In genomic region chr9:6006968-6007769, GRCh38 we compare ENCODE assay signal across 8 cellular contexts. TPM values are rescaled to one million over a fixed set of nuclear protein-coding genes. Genes with fewer than 3 reads are reported as not detected.
DNase-seq lines count a peak whose midpoint lies in the region; TF ChIP-seq lines count a peak whose summit lies in the region.

No MANE protein-coding gene starts in this region.

- H4K20me1 ChIP-seq in Loucy (ENCODE audit: insufficient read depth, low read length, poor library complexity, severe bottlenecking), result peaks cover 63% of the 10 kb centered on the region

- H3K36me3 ChIP-seq in HAP-1 (replicated peaks) (0 out of 2 replicates have a peak, but pooled peaks cover 2% of the 10 kb centered on the region), Loucy (ENCODE audit: insufficient read depth, low read length) (no peaks in the 10 kb centered on the region), neuron (ENCODE audit: insufficient read depth, low read length) (peaks cover 9% of the 10 kb centered on the region), stomach (peaks cover 0 to 17% (median 11%) of the 10 kb centered on the region in 4 donors)

- peak overlapping the region; percentile 79 for H3K9ac ChIP-seq in Loucy (ENCODE audit: low read depth, low read length, poor library complexity, severe bottlenecking)

- H3K9me3 ChIP-seq in HAP-1, result no peaks in the 10 kb centered on the region
- no peaks in the 10 kb centered on the region for H3K9me3 ChIP-seq in Loucy (ENCODE audit: insufficient read depth, low read depth, low read length)
- no peaks in the 10 kb centered on the region for H3K9me3 ChIP-seq in neuron (ENCODE audit: low read length)
- H3K9me3 ChIP-seq in stomach, result no peaks in the 10 kb centered on the region

- TF ChIP-seq EP300 in stomach (IDR thresholded peaks at IDR 0.05), result no peak

- H3K4me2 ChIP-seq in Loucy (ENCODE audit: low read depth, low read length, poor library complexity, severe bottlenecking), result peak overlapping the region; percentile 85

- H3K27me3 ChIP-seq in HAP-1 (ENCODE audit: low read depth) (no peaks in the 10 kb centered on the region), Loucy (ENCODE audit: insufficient read depth, low read length, poor library complexity, severe bottlenecking) (no peaks in the 10 kb centered on the region), neuron (ENCODE audit: insufficient read depth, low read length) (no peaks in the 10 kb centered on the region), stomach (no peaks in the 10 kb centered on the region)

- H3K4me1 ChIP-seq in HAP-1, result peaks cover 17% of the 10 kb centered on the region
- peaks cover 56% of the 10 kb centered on the region for H3K4me1 ChIP-seq in Loucy (ENCODE audit: insufficient read depth, low read length, poor library complexity, severe bottlenecking)
- peaks cover 31% of the 10 kb centered on the region for H3K4me1 ChIP-seq in neuron (ENCODE audit: insufficient read depth, low read length)
- peaks cover 12 to 72% (median 44%) of the 10 kb centered on the region in 4 donors for H3K4me1 ChIP-seq in stomach

- DNase-seq in ELF-1 (ENCODE audit: low read depth, low spot score) (peak; percentile 95), HAP-1 (ENCODE audit: low spot score in 2 of 2) (peak; percentile 88 to 98), SHP77 treated with DMSO at 0.1 percent for 48 hours (lab: John Stamatoyannopoulos, UW) (peak; percentile 13), activated gamma-delta T cell (lab: John Stamatoyannopoulos, UW) (peak; percentile 89), foreskin fibroblast (peak; percentile 82 to 95), stomach (peak; percentile 88)

- H3K9me2 ChIP-seq in Loucy (replicated peaks; ENCODE audit: low read depth, low read length), result no peaks in the 10 kb centered on the region

- in situ Hi-C loops in HAP-1 (cut with MboI; ENCODE audit: low sequenced_read_pairs), result no loop called here

- H2AFZ ChIP-seq in Loucy (ENCODE audit: low read length) (peak overlapping the region; percentile 68), neuron (ENCODE audit: low read depth, low read length) (peak overlapping the region; percentile 62)

- 0 to 1% (median 1%) methylated on average over 31 to 68 of the region's 68 CpGs for WGBS in stomach, 5 donors

- peaks cover 7% of the 10 kb centered on the region for H3F3A ChIP-seq in Loucy (ENCODE audit: low read depth)

- TF ChIP-seq CTCF in Loucy (conservative IDR thresholded peaks at IDR 0.05; ENCODE audit: low read length), result no peak
- TF ChIP-seq CTCF in foreskin fibroblast (IDR thresholded peaks at IDR 0.05; ENCODE audit: low read depth, low read length), result no peak
- no peak for TF ChIP-seq CTCF in stomach (IDR thresholded peaks at IDR 0.05)

- TF ChIP-seq POLR2A in stomach (IDR thresholded peaks at IDR 0.05), result no peak

- intact Hi-C loops in stomach (cut with DNase I; ENCODE audit: low total_unique reads), result no loop called here

- peak overlapping the region; percentile 69 for H3K4me3 ChIP-seq in HAP-1
- peak overlapping the region; percentile 88 for H3K4me3 ChIP-seq in Loucy (ENCODE audit: low read length, poor library complexity, severe bottlenecking)
- H3K4me3 ChIP-seq in foreskin fibroblast (ENCODE audit: low read depth in 1 of 2, low read length in 2 of 2), result peak overlapping the region; percentile 77 to 87
- peak overlapping the region; percentile 86 for H3K4me3 ChIP-seq in neuron (ENCODE audit: low read length)
- H3K4me3 ChIP-seq in stomach, result peak overlapping the region; percentile 69 to 94 (median 82)

- peaks cover 80% of the 10 kb centered on the region for H3K79me2 ChIP-seq in Loucy (ENCODE audit: insufficient read depth, low read length)

- H3K27ac ChIP-seq in stomach, result peak overlapping the region; percentile 96 to 100 (median 99)

RNA-seq across cellular contexts. Expression of gene RANBP6, which starts 8.3 kb away (rescaled TPM):
- 10 to 100 TPM in 3 of 5 donors, 1 to 10 TPM in 2; 1.7 to 34.8 (median 11.6) TPM for total RNA-seq in stomach
- polyA plus RNA-seq in stomach, result 1 to 10 TPM; 3.7 to 7.1 (median 3.7) TPM

Comparison
In these comparisons a context has a peak if more than half of its experiments do, and no peak if none do; other contexts are left out.
1. Peak in every context shown above with its lines: DNase-seq, H3K4me3 ChIP-seq and H3K27ac ChIP-seq.
2. DNase-seq: peak in every context shown above with its lines; median percentile 95 in ELF-1; 93 in HAP-1; 89 in activated gamma-delta T cell; 88 in foreskin fibroblast; 88 in stomach; 13 in SHP77 treated with DMSO at 0.1 percent for 48 hours.